Comparison of ENCODE assay signal across 22 cellular contexts in genomic region chr4:140675599-140676231, GRCh38.
DNase-seq lines count a peak whose midpoint lies in the region; ATAC-seq and TF ChIP-seq lines count a peak whose summit lies in the region.
"Had no signal": no experiment of that assay in that cellular context is flagged by ENCODE, and none has a peak within 500 bp of the region (broad histone marks: within the 10 kb centered on the region; RNA-seq: fewer than 3 reads in every experiment).

No MANE protein-coding gene starts in this region.

- H3K79me2 ChIP-seq in GM23248 (ENCODE audit: insufficient read depth), result no peaks in the 10 kb centered on the region
- H3K79me2 ChIP-seq: hepatocyte had no signal

- H4K20me1 ChIP-seq in GM23248 (ENCODE audit: insufficient read depth), result no peaks in the 10 kb centered on the region

- H2AFZ ChIP-seq in GM23248, result no peak overlapping the region
- H2AFZ ChIP-seq: hepatocyte had no signal

- H3K4me1 ChIP-seq in GM23248 (ENCODE audit: insufficient read depth), result no peaks in the 10 kb centered on the region; the same call in 1 of the 2 replicates
- H3K4me1 ChIP-seq: pancreas had no signal

- ATAC-seq in SK-N-SH treated with all-trans-retinoic acid at 6 μM for 48 hours (no peak), GM21528 (IDR thresholded peaks at IDR 0.05; ENCODE audit: low FRiP score, unreplicated experiment) (no peak)
- ATAC-seq: left lobe of liver, pancreas had no signal

- no peak overlapping the region for H3K9ac ChIP-seq in GM23248
- H3K9ac ChIP-seq: KMS-11 had no signal

- no peaks in the 10 kb centered on the region for H3K9me3 ChIP-seq in GM23248 (ENCODE audit: low read depth)
- H3K9me3 ChIP-seq: pancreas, thoracic aorta had no signal

- H3K36me3 ChIP-seq in GM23248 (ENCODE audit: low read depth), result 0 out of 2 replicates have a peak, but pooled peaks cover 10% of the 10 kb centered on the region
- peaks cover 9% of the 10 kb centered on the region for H3K36me3 ChIP-seq in brain microvascular endothelial cell (replicated peaks)

- no peak overlapping the region for H3K27ac ChIP-seq in GM23248
- H3K27ac ChIP-seq in brain microvascular endothelial cell, result no peak overlapping the region
- H3K27ac ChIP-seq: hepatocyte, KMS-11, pancreas, thoracic aorta had no signal

- DNase-seq in EH (ENCODE audit: low read depth) (peak; percentile 23), GM23248 (peak; percentile 7), brain microvascular endothelial cell (peak; percentile 27), kidney glomerular epithelial cell (lab: John Stamatoyannopoulos, UW) (peak; percentile 36), KBM-7 (no peak), NOMO-1 (lab: John Stamatoyannopoulos, UW; ENCODE audit: unreplicated experiment in 2 of 2) (no peak)
- DNase-seq: activated CD4-positive, alpha-beta T cell treated with anti-CD3 and anti-CD28 coated beads, Interleukin-2, amount 10 ng/mL, durations not matched to agents 7 days and 5 days; activated naive CD4-positive, alpha-beta T cell treated with anti-CD3 and anti-CD28 coated beads, Interleukin-2, amount 50 U/mL, for 16 hours; activated T-cell treated with anti-CD3 and anti-CD28 coated beads, Interleukin-2, amount 50 U/mL, for 1 hour; CD4-positive, alpha-beta memory T cell; DND-41; NCI-H1105 treated with DMSO at 0.1 percent for 48 hours; NCI-H2171 treated with DMSO at 0.1 percent for 48 hours; NCI-H82; pancreas; stimulated activated CD4-positive, alpha-beta T cell treated with anti-CD3 and anti-CD28 coated beads, Interleukin-4, amount 100 ng/mL, for 24 hours had no signal

- no peaks in the 10 kb centered on the region for H3F3A ChIP-seq in GM23248 (ENCODE audit: insufficient read depth)

- WGBS in GM23248 (ENCODE audit: low coverage in 1 of 2, low lambda C conversion rate in 2 of 2, missing lambda C conversion rate in 2 of 2), 2 experiments, result 90 to 97% methylated on average over 4 of the region's 4 CpGs

- H3K27me3 ChIP-seq in GM23248 (replicated peaks; ENCODE audit: insufficient read depth) (no peaks in the 10 kb centered on the region), brain microvascular endothelial cell (replicated peaks) (no peaks in the 10 kb centered on the region)
- H3K27me3 ChIP-seq: hepatocyte, pancreas had no signal

- no peak overlapping the region for H3K4me3 ChIP-seq in GM23248
- H3K4me3 ChIP-seq in brain microvascular endothelial cell (ENCODE audit: low read depth, low read length), result no peak overlapping the region
- H3K4me3 ChIP-seq: hepatocyte, pancreas, thoracic aorta had no signal

- H3K9me2 ChIP-seq in GM23248 (ENCODE audit: insufficient read depth), result no peaks in the 10 kb centered on the region

- no peak for TF ChIP-seq CTCF in brain microvascular endothelial cell (IDR thresholded peaks at IDR 0.05; ENCODE audit: low read depth, low read length, missing control alignments)

- in situ Hi-C loops in GM23248 (cut with MboI) (no loop called here), brain microvascular endothelial cell (cut with HindIII; ENCODE audit: low pct_ligation_motif_present, low sequenced_read_pairs) (no loop called here), KBM-7 (cut with MboI; ENCODE audit: low pct_unique_long_range_greater_than_20kb, low sequenced_read_pairs) (no loop called here)

- H3K4me2 ChIP-seq in GM23248 (ENCODE audit: unreplicated experiment), result no peak overlapping the region
- H3K4me2 ChIP-seq: hepatocyte, KMS-11 had no signal

TF ChIP-seq in SK-N-SH treated with all-trans-retinoic acid at 6 μM for 48 hours, 23 proteins besides CTCF, POLR2A, EP300 and RAD21:
- TF ChIP-seq ISL1 (CRISPR knock-in tag; IDR thresholded peaks at IDR 0.05), result no peak
- TF ChIP-seq OSR1 (CRISPR knock-in tag; IDR thresholded peaks at IDR 0.05), result no peak
- TF ChIP-seq ZC3H10 (CRISPR knock-in tag; IDR thresholded peaks at IDR 0.05), result no peak

Comparison
In these comparisons a context has a peak if more than half of its experiments do, and no peak if none do; other contexts are left out.
1. DNase-seq: peak in EH (single experiment), GM23248 (single experiment), brain microvascular endothelial cell (single experiment) and kidney glomerular epithelial cell (single experiment); none in KBM-7 (single experiment) and NOMO-1 (0 of 2).